11 cellular contexts compared by ENCODE assay signal in genomic region chr3:7682822-7683229, GRCh38.
DNase-seq lines count a peak whose midpoint lies in the region; ATAC-seq and TF ChIP-seq lines count a peak whose summit lies in the region.
"Had no signal": no experiment of that assay in that cellular context is flagged by ENCODE, and none has a peak within 500 bp of the region (broad histone marks: within the 10 kb centered on the region; RNA-seq: fewer than 3 reads in every experiment).

No MANE protein-coding gene starts in this region.

- no CpG with 5 or more reads among the region's 4 CpGs for WGBS in mesendoderm (ENCODE audit: extremely low coverage, insufficient coverage, low lambda C conversion rate)

- no peaks in the 10 kb centered on the region for H3K79me2 ChIP-seq in mesendoderm (ENCODE audit: control insufficient read depth, insufficient read depth, low read length)

- H3K36me3 Mint-ChIP-seq in activated T-helper 2 cell treated with anti-CD3 and anti-CD28 coated beads, Interferon-gamma antibody, Interleukin-2, Interleukin-4, amounts not matched to agents 10 μg/mL and 5 μg/mL and 100 μg/mL, durations not matched to agents 14 hours and 24 hours and 36 hours (ENCODE audit: low read depth): no peaks in the 10 kb centered on the region

- H3K27ac ChIP-seq in RWPE2 (ENCODE audit: poor library complexity, severe bottlenecking): no peak overlapping the region
- no peak overlapping the region for H3K27ac ChIP-seq in mesendoderm (ENCODE audit: low read depth, low read length)
- H3K27ac ChIP-seq: WERI-Rb-1 had no signal

- no peak overlapping the region for H4K5ac ChIP-seq in mesendoderm (ENCODE audit: low read length)

- no peak overlapping the region for H2BK15ac ChIP-seq in mesendoderm (replicated peaks; ENCODE audit: low read depth)

- no peak overlapping the region for H3K4ac ChIP-seq in mesendoderm (ENCODE audit: low read depth, low read length)

- no peaks in the 10 kb centered on the region for H3K9me3 Mint-ChIP-seq in activated T-helper 2 cell treated with anti-CD3 and anti-CD28 coated beads, Interferon-gamma antibody, Interleukin-2, Interleukin-4, amounts not matched to agents 10 μg/mL and 5 μg/mL and 100 μg/mL, durations not matched to agents 14 hours and 24 hours and 36 hours

- no peaks in the 10 kb centered on the region for H3K4me1 ChIP-seq in RWPE2 (ENCODE audit: insufficient read depth, poor library complexity, severe bottlenecking)
- H3K4me1 ChIP-seq in mesendoderm (ENCODE audit: control insufficient read depth, low read depth, low read length): no peaks in the 10 kb centered on the region

- peak; percentile 64 for ATAC-seq in RWPE2 (ENCODE audit: low read depth)

- intact Hi-C loops in activated T-helper 2 cell treated with anti-CD3 and anti-CD28 coated beads, Interferon-gamma antibody, Interleukin-2, Interleukin-4, amounts not matched to agents 10 μg/mL and 5 μg/mL and 100 μg/mL, durations not matched to agents 14 hours and 24 hours and 36 hours (cut with micrococcal nuclease): no loop called here

- H3K27me3 ChIP-seq in RWPE2 (ENCODE audit: insufficient read depth, poor library complexity, severe bottlenecking) (no peaks in the 10 kb centered on the region), mesendoderm (ENCODE audit: insufficient read depth, low read length, poor library complexity) (no peaks in the 10 kb centered on the region)

- H3K36me3 ChIP-seq in RWPE2 (ENCODE audit: low read depth) (no peaks in the 10 kb centered on the region), mesendoderm (ENCODE audit: control insufficient read depth, insufficient read depth, low read length) (no peaks in the 10 kb centered on the region)
- H3K36me3 ChIP-seq: WERI-Rb-1 had no signal

- no peak for TF ChIP-seq CTCF in RWPE2 (IDR thresholded peaks at IDR 0.05; ENCODE audit: poor library complexity, severe bottlenecking)

- H3K4me3 Mint-ChIP-seq in activated T-helper 2 cell treated with anti-CD3 and anti-CD28 coated beads, Interferon-gamma antibody, Interleukin-2, Interleukin-4, amounts not matched to agents 10 μg/mL and 5 μg/mL and 100 μg/mL, durations not matched to agents 14 hours and 24 hours and 36 hours (ENCODE audit: low read depth): no peak overlapping the region

- DNase-seq in CD1c-positive myeloid dendritic cell (ENCODE audit: extremely low spot score) (peak; percentile 93), RWPE2 (ENCODE audit: low spot score) (no peak), fibroblast of peridontal ligament (ENCODE audit: extremely low read depth) (peak; percentile 45), mesendoderm (peak; percentile 52), HT-29 (ENCODE audit: low spot score) (no peak)
- no peak for DNase-seq in activated T-helper 2 cell treated with anti-CD3 and anti-CD28 coated beads, Interferon-gamma antibody, Interleukin-2, Interleukin-4, amounts not matched to agents 10 μg/mL and 5 μg/mL and 100 μg/mL, durations not matched to agents 14 hours and 24 hours and 36 hours (ENCODE audit: low spot score)
- no peak for DNase-seq in stimulated activated CD4-positive, alpha-beta T cell treated with anti-CD3 and anti-CD28 coated beads, Interleukin-12 subunit alpha, Interleukin-12 subunit beta, amount 100 ng/mL, for 4 hours
- no peak for DNase-seq in stimulated activated naive CD4-positive, alpha-beta T cell treated with Interleukin-2 at 50 U/mL for 16 hours (lab: John Stamatoyannopoulos, UW)
- DNase-seq: amygdala, NCI-H2171, WERI-Rb-1 had no signal

- H3K4me2 ChIP-seq in mesendoderm (ENCODE audit: low read length): no peak overlapping the region

- no peak overlapping the region for H3K9ac ChIP-seq in mesendoderm (ENCODE audit: low read length)

- no peak overlapping the region for H2BK120ac ChIP-seq in mesendoderm (ENCODE audit: low read depth, low read length)

- H3K4me3 ChIP-seq in RWPE2 (ENCODE audit: severe bottlenecking) (no peak overlapping the region), mesendoderm (ENCODE audit: low read length) (no peak overlapping the region)

- H3K9me3 ChIP-seq in RWPE2 (ENCODE audit: severe bottlenecking): no peaks in the 10 kb centered on the region

- H3K56ac ChIP-seq in mesendoderm (ENCODE audit: low read length): no peak overlapping the region

- no peaks in the 10 kb centered on the region for H3K27me3 Mint-ChIP-seq in activated T-helper 2 cell treated with anti-CD3 and anti-CD28 coated beads, Interferon-gamma antibody, Interleukin-2, Interleukin-4, amounts not matched to agents 10 μg/mL and 5 μg/mL and 100 μg/mL, durations not matched to agents 14 hours and 24 hours and 36 hours (ENCODE audit: low read depth)

- no peak overlapping the region for H3K27ac Mint-ChIP-seq in activated T-helper 2 cell treated with anti-CD3 and anti-CD28 coated beads, Interferon-gamma antibody, Interleukin-2, Interleukin-4, amounts not matched to agents 10 μg/mL and 5 μg/mL and 100 μg/mL, durations not matched to agents 14 hours and 24 hours and 36 hours

- H3K23ac ChIP-seq in mesendoderm (ENCODE audit: low read length): no peak overlapping the region

- no peak overlapping the region for H2AK5ac ChIP-seq in mesendoderm (ENCODE audit: low read length)

- H2BK5ac ChIP-seq in mesendoderm (ENCODE audit: low read length): no peak overlapping the region

- no peaks in the 10 kb centered on the region for H3K4me1 Mint-ChIP-seq in activated T-helper 2 cell treated with anti-CD3 and anti-CD28 coated beads, Interferon-gamma antibody, Interleukin-2, Interleukin-4, amounts not matched to agents 10 μg/mL and 5 μg/mL and 100 μg/mL, durations not matched to agents 14 hours and 24 hours and 36 hours (ENCODE audit: low read depth)

- H3K18ac ChIP-seq in mesendoderm (ENCODE audit: low read length): no peak overlapping the region

- H4K8ac ChIP-seq in mesendoderm (ENCODE audit: low read depth, low read length): no peak overlapping the region

- no peaks in the 10 kb centered on the region for H3K79me1 ChIP-seq in mesendoderm (ENCODE audit: low read length)

Comparison
In these comparisons a context has a peak if more than half of its experiments do, and no peak if none do; other contexts are left out.
1. DNase-seq: peak in CD1c-positive myeloid dendritic cell (single experiment), fibroblast of peridontal ligament (single experiment) and mesendoderm (single experiment); none in RWPE2 (single experiment), HT-29 (single experiment), activated T-helper 2 cell treated with anti-CD3 and anti-CD28 coated beads, Interferon-gamma antibody, Interleukin-2, Interleukin-4, amounts not matched to agents 10 μg/mL and 5 μg/mL and 100 μg/mL, durations not matched to agents 14 hours and 24 hours and 36 hours (single experiment), stimulated activated CD4-positive, alpha-beta T cell treated with anti-CD3 and anti-CD28 coated beads, Interleukin-12 subunit alpha, Interleukin-12 subunit beta, amount 100 ng/mL, for 4 hours (single experiment) and stimulated activated naive CD4-positive, alpha-beta T cell treated with Interleukin-2 at 50 U/mL for 16 hours (single experiment).